ENCODE assay signal across 8 cellular contexts in the genomic region with DNA sequence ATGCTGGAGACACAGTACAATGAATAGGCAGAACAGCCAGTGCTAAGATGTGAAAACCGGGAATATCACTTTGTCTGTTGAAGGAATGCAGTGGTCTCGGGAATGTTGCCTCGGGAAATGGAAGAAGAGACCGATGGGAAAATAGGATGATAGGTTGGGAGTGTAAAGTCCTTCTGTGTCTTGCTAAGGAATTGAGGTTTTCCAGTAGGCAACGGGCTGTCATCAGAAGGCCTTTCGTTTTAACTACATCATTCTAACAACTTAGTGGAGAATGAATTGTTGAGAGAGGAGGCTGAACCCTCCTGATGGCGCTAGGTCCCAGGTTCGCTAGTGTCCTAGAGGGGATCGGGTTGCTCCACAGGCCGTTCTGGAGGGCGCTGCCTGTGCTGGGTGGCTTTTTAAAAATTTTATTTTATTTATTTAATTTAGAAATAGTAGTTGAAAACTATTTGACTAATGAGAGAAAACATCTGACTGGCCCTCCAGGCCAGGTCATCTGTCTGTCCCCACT. TPM values are rescaled to one million over a fixed set of nuclear protein-coding genes. Genes with fewer than 3 reads are reported as not detected.
DNase-seq lines count a peak whose midpoint lies in the region; ATAC-seq lines count a peak whose summit lies in the region.

No MANE protein-coding gene starts in this region.

- peaks cover 19% of the 10 kb centered on the region for H3K4me1 Mint-ChIP-seq in activated CD4-positive, alpha-beta memory T cell treated with anti-CD3 and anti-CD28 coated beads for 36 hours (ENCODE audit: low read depth)

- H3K27me3 ChIP-seq in HUES48 (ENCODE audit: control insufficient read depth, insufficient read depth, low read length): no peaks in the 10 kb centered on the region
- H3K27me3 ChIP-seq in iPS-15b (ENCODE audit: control insufficient read depth, insufficient read depth, low read length): no peaks in the 10 kb centered on the region

- peaks cover 18% of the 10 kb centered on the region for H3K36me3 ChIP-seq in HUES48 (ENCODE audit: control insufficient read depth, insufficient read depth, low read length)
- no peaks in the 10 kb centered on the region for H3K36me3 ChIP-seq in iPS-15b (ENCODE audit: control insufficient read depth, insufficient read depth, low read length)

- CTCF ChIA-PET in activated CD4-positive, alpha-beta memory T cell treated with anti-CD3 and anti-CD28 coated beads for 36 hours (lab: Charles Lee): interaction anchor here (0.8 to 2.2 kb wide), 10 partner anchors 9 to 202 kb away, joined by 3 to 6 read pairs (median 4); no protein-coding TSS in a partner anchor

- H3K9ac ChIP-seq in HUES48 (ENCODE audit: low read depth, low read length) (peak overlapping the region; percentile 94), iPS-15b (ENCODE audit: low read depth, low read length) (no peak overlapping the region)

- H3K4me3 Mint-ChIP-seq in activated CD4-positive, alpha-beta memory T cell treated with anti-CD3 and anti-CD28 coated beads for 36 hours: peak overlapping the region; percentile 87

- H3K27ac Mint-ChIP-seq in activated CD4-positive, alpha-beta memory T cell treated with anti-CD3 and anti-CD28 coated beads for 36 hours: peak overlapping the region; percentile 83

- peaks cover 52% of the 10 kb centered on the region for H3K9me3 ChIP-seq in HUES48 (ENCODE audit: control insufficient read depth, insufficient read depth, low read length)
- peaks cover 3% of the 10 kb centered on the region for H3K9me3 ChIP-seq in iPS-15b (ENCODE audit: control insufficient read depth, insufficient read depth, low read length)

- intact Hi-C loops in activated CD4-positive, alpha-beta memory T cell treated with anti-CD3 and anti-CD28 coated beads for 36 hours (cut with micrococcal nuclease): loop anchor here (1.0 to 10.0 kb wide), 4 partner anchors 29 to 237 kb away; a partner anchor contains a TSS

- H3K4me3 ChIP-seq in HUES48 (ENCODE audit: low read depth, low read length) (peak overlapping the region; percentile 95), iPS-15b (ENCODE audit: low read depth, low read length) (peak overlapping the region; percentile 72)

- ATAC-seq in GM18907 (IDR thresholded peaks at IDR 0.05; ENCODE audit: unreplicated experiment) (no peak), HG03571 (IDR thresholded peaks at IDR 0.05; ENCODE audit: unreplicated experiment) (no peak)

- no peaks in the 10 kb centered on the region for H3K9me3 Mint-ChIP-seq in activated CD4-positive, alpha-beta memory T cell treated with anti-CD3 and anti-CD28 coated beads for 36 hours

- DNase-seq in Caki2 (ENCODE audit: low read depth): peak; percentile 38
- DNase-seq in activated CD4-positive, alpha-beta memory T cell treated with anti-CD3 and anti-CD28 coated beads for 36 hours: peak; percentile 13
- peak; percentile 22 for DNase-seq in stimulated activated CD8-positive, alpha-beta memory T cell treated with anti-CD3 and anti-CD28 coated beads, Interleukin-4, amount 100 ng/mL, for 48 hours
- DNase-seq in NCI-H187 treated with DMSO at 0.1 percent for 48 hours (lab: John Stamatoyannopoulos, UW): no peak

- H3K27ac ChIP-seq in HUES48 (ENCODE audit: low read depth, low read length): peak overlapping the region; percentile 90

- in situ Hi-C loops in Caki2 (cut with HindIII; ENCODE audit: low pct_unique_long_range_greater_than_20kb, low sequenced_read_pairs): no loop called here

- no peaks in the 10 kb centered on the region for H3K4me1 ChIP-seq in HUES48 (ENCODE audit: control insufficient read depth, insufficient read depth, low read length)
- peaks cover 5% of the 10 kb centered on the region for H3K4me1 ChIP-seq in iPS-15b (ENCODE audit: control insufficient read depth, insufficient read depth, low read length)

- H3K27me3 Mint-ChIP-seq in activated CD4-positive, alpha-beta memory T cell treated with anti-CD3 and anti-CD28 coated beads for 36 hours: no peaks in the 10 kb centered on the region

- H3K36me3 Mint-ChIP-seq in activated CD4-positive, alpha-beta memory T cell treated with anti-CD3 and anti-CD28 coated beads for 36 hours: peaks cover 5% of the 10 kb centered on the region

- POLR2A ChIA-PET in activated CD4-positive, alpha-beta memory T cell treated with anti-CD3 and anti-CD28 coated beads for 36 hours (lab: Charles Lee): interaction anchor here (0.6 to 0.8 kb wide), 2 partner anchors 47 to 116 kb away, joined by 3 read pairs; a partner anchor contains a TSS

RNA-seq across cellular contexts. Expression of a gene that starts 0.7 kb away (rescaled TPM):
- 80.6 and 88.0 TPM in 2 replicates for total RNA-seq in Caki2 (2014; rRNA removed; shearing (Covaris generic); ENCODE audit: low replicate concordance)
- total RNA-seq in activated CD4-positive, alpha-beta memory T cell treated with anti-CD3 and anti-CD28 coated beads for 36 hours: 100 to 1,000 TPM in 1 of 2 experiments, 10 to 100 TPM in 1; 89.7 to 100 TPM

RNA-seq across cellular contexts. Expression of a gene that starts 47.3 kb away (rescaled TPM):
- total RNA-seq in Caki2 (2014; rRNA removed; shearing (Covaris generic); ENCODE audit: low replicate concordance): 0.68 TPM in 1 of 2 replicates, not detected in the other
- 10 to 100 TPM; 13.6 to 15.3 TPM for total RNA-seq in activated CD4-positive, alpha-beta memory T cell treated with anti-CD3 and anti-CD28 coated beads for 36 hours
